Comparison of ENCODE assay signal across 21 cellular contexts in genomic region chr12:124535066-124535740, GRCh38. TPM values are rescaled to one million over a fixed set of nuclear protein-coding genes. Genes with fewer than 3 reads are reported as not detected.
DNase-seq lines count a peak whose midpoint lies in the region; ATAC-seq and TF ChIP-seq lines count a peak whose summit lies in the region.
"Had no signal": no experiment of that assay in that cellular context is flagged by ENCODE, and none has a peak within 500 bp of the region (broad histone marks: within the 10 kb centered on the region; RNA-seq: fewer than 3 reads in every experiment).

No MANE protein-coding gene starts in this region.

- peaks cover 90% of the 10 kb centered on the region for H3K79me2 ChIP-seq in neural progenitor cell (ENCODE audit: low read depth)

- H3K36me3 Mint-ChIP-seq in chondrocyte (ENCODE audit: low read depth) = no peaks in the 10 kb centered on the region
- peaks cover 3% of the 10 kb centered on the region for H3K36me3 Mint-ChIP-seq in neural progenitor cell

- TF ChIP-seq CTCF in Panc1 (IDR thresholded peaks at IDR 0.05) (no peak), chondrocyte (IDR thresholded peaks at IDR 0.05) (no peak), neural progenitor cell (IDR thresholded peaks at IDR 0.05) (no peak), foreskin keratinocyte (conservative IDR thresholded peaks at IDR 0.05) (no peak)

- H2AFZ ChIP-seq in neural progenitor cell (replicated peaks) = no peak overlapping the region

- H3K27me3 ChIP-seq in Panc1 (ENCODE audit: control insufficient read depth, insufficient read depth, low read length) = no peaks in the 10 kb centered on the region
- H3K27me3 ChIP-seq in neural progenitor cell = no peaks in the 10 kb centered on the region
- H3K27me3 ChIP-seq in foreskin keratinocyte = no peaks in the 10 kb centered on the region

- no peak overlapping the region for H3K4me2 ChIP-seq in neural progenitor cell

- H3K27ac ChIP-seq in Panc1 (ENCODE audit: low read length) (peak overlapping the region; percentile 63), neural progenitor cell (no peak overlapping the region), foreskin keratinocyte (no peak overlapping the region)
- H3K27ac ChIP-seq: HL-60 had no signal

- peak overlapping the region; percentile 68 for H3K27ac Mint-ChIP-seq in chondrocyte (ENCODE audit: unreplicated experiment)
- H3K27ac Mint-ChIP-seq in neural progenitor cell = peak overlapping the region; percentile 74
- H3K27ac Mint-ChIP-seq: CD4-positive, alpha-beta T cell had no signal

- H3K4me3 ChIP-seq in Panc1 (ENCODE audit: low read depth in 2 of 2, low read length in 2 of 2) (no peak overlapping the region), neural progenitor cell (no peak overlapping the region)

- H3K4me1 ChIP-seq in Panc1 (ENCODE audit: control insufficient read depth, insufficient read depth, low read length) = peaks cover 88% of the 10 kb centered on the region
- H3K4me1 ChIP-seq in neural progenitor cell = peaks cover 20% of the 10 kb centered on the region
- no peaks in the 10 kb centered on the region for H3K4me1 ChIP-seq in foreskin keratinocyte

- H3K9me3 ChIP-seq in Panc1 (ENCODE audit: control insufficient read depth, insufficient read depth, low read depth, low read length) = no peaks in the 10 kb centered on the region
- no peaks in the 10 kb centered on the region for H3K9me3 ChIP-seq in neural progenitor cell (ENCODE audit: low read depth)
- H3K9me3 ChIP-seq: Caco-2 had no signal

- H3K9me3 Mint-ChIP-seq in chondrocyte (ENCODE audit: low read depth) (no peaks in the 10 kb centered on the region), neural progenitor cell (no peaks in the 10 kb centered on the region)
- H3K9me3 Mint-ChIP-seq: CD4-positive, alpha-beta T cell had no signal

- DNase-seq in Panc1 (ENCODE audit: low read depth, low spot score) = no peak
- no peak for DNase-seq in chondrocyte (ENCODE audit: low spot score)
- no peak for DNase-seq in neural progenitor cell (ENCODE audit: low spot score)
- DNase-seq in foreskin keratinocyte = no peak
- no peak for DNase-seq in HT-29 (ENCODE audit: low spot score)
- no peak for DNase-seq in NCI-H187 (lab: John Stamatoyannopoulos, UW)
- DNase-seq in NCI-H2171 treated with DMSO at 0.1 percent for 48 hours (lab: John Stamatoyannopoulos, UW) = no peak
- DNase-seq: Caco-2; CD4-positive, alpha-beta T cell; DMS 273 treated with DMSO at 0.1 percent for 48 hours; DMS79 treated with DMSO at 0.1 percent for 48 hours; GOT3; KG1; NCI-H1092; NCI-H1436; NCI-H1930; NCI-H226; NCI-H510A treated with DMSO at 0.1 percent for 48 hours; NCI-H748 treated with DMSO at 0.1 percent for 48 hours had no signal

- H3K4me1 Mint-ChIP-seq in chondrocyte (ENCODE audit: low read depth) (peaks cover 38% of the 10 kb centered on the region), neural progenitor cell (peaks cover 60% of the 10 kb centered on the region)

- POLR2A ChIA-PET in Panc1 (lab: Charles Lee) = no interaction called here

- H3K9ac ChIP-seq in neural progenitor cell = no peak overlapping the region

- H3K4me3 Mint-ChIP-seq in chondrocyte (ENCODE audit: unreplicated experiment) (no peak overlapping the region), neural progenitor cell (no peak overlapping the region)
- H3K4me3 Mint-ChIP-seq: CD4-positive, alpha-beta T cell had no signal

- ATAC-seq in Panc1 = no peak
- no peak for ATAC-seq in foreskin keratinocyte
- ATAC-seq: HCT116 had no signal

- no peaks in the 10 kb centered on the region for H3K27me3 Mint-ChIP-seq in chondrocyte (ENCODE audit: low read depth)
- H3K27me3 Mint-ChIP-seq in neural progenitor cell (ENCODE audit: insufficient read depth, low read depth) = no peaks in the 10 kb centered on the region
- H3K27me3 Mint-ChIP-seq: CD4-positive, alpha-beta T cell had no signal

- no TSS peak for BruUV-seq in Panc1 (replicated peaks; lab: Mats Ljungman, UMichigan)

- intact Hi-C loops in Panc1 (cut with micrococcal nuclease; ENCODE audit: unreplicated experiment) = no loop called here

- peaks cover 5% of the 10 kb centered on the region for H3F3A ChIP-seq in neural progenitor cell (ENCODE audit: low read depth)

- H3K36me3 ChIP-seq in Panc1 (ENCODE audit: control insufficient read depth, insufficient read depth, low read length) = no peaks in the 10 kb centered on the region
- no peaks in the 10 kb centered on the region for H3K36me3 ChIP-seq in neural progenitor cell

- in situ Hi-C loops in Panc1 (cut with HindIII; ENCODE audit: low pct_unique_long_range_greater_than_20kb, low sequenced_read_pairs) = no loop called here

- H4K20me1 ChIP-seq in neural progenitor cell (ENCODE audit: low read depth) = peaks cover 83% of the 10 kb centered on the region

- CTCF ChIA-PET in Panc1 (lab: Charles Lee) = no interaction called here

RNA-seq across cellular contexts. Expression of gene NCOR2, which starts 32.2 kb away (rescaled TPM):
- total RNA-seq in Panc1 (2021; ENCODE audit: unreplicated experiment) (461 TPM), chondrocyte (327 to 390 TPM (median 348 TPM) in 3 replicates), neural progenitor cell (ENCODE audit: low replicate concordance) (14.3 and 18.0 TPM in 2 replicates), foreskin keratinocyte (49.8 and 61.0 TPM in 2 replicates)
- 441 TPM for polyA plus RNA-seq in Panc1 (2012; ENCODE audit: insufficient read length)
- polyA plus RNA-seq in foreskin keratinocyte = 32.1 and 38.1 TPM in 2 replicates
- total RNA-seq in HT-29 (2014; rRNA removed; shearing (Covaris generic)) = 93.6 and 114 TPM in 2 replicates
